Comparison of ENCODE assay signal across 11 cellular contexts in the genomic region with DNA sequence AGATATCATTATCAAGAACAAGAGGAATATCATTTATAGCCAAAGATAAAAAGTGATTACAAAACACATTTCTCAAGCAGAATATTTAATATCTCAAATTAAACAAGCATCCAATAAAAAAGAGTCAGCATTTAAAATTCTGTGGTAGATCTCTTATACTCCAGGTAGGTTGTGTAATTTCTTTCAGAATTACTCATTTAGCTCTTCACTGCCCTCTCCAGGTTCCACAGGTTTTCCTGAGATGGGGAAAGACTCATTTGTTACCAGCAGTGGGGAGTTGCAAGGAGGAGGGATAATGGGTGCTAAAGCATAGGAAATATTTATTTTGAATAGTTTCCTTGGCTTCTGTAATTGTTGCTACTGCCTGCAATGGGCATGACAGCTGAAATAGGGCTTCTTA.
A peak's percentile ranks its signal among the peaks of the same experiment; 100 is the strongest.
DNase-seq lines count a peak whose midpoint lies in the region; ATAC-seq and TF ChIP-seq lines count a peak whose summit lies in the region.
"Had no signal": no experiment of that assay in that cellular context is flagged by ENCODE, and none has a peak within 500 bp of the region (broad histone marks: within the 10 kb centered on the region; RNA-seq: fewer than 3 reads in every experiment).

No MANE protein-coding gene starts in this region.

- peak overlapping the region in 1 of 2 donors; percentile 9 for H3K27ac ChIP-seq in breast epithelium
- no peak overlapping the region for H3K27ac ChIP-seq in RWPE2 (ENCODE audit: poor library complexity, severe bottlenecking)
- no peak overlapping the region for H3K27ac ChIP-seq in gastroesophageal sphincter

- TF ChIP-seq CTCF in MCF 10A (IDR thresholded peaks at IDR 0.05; ENCODE audit: unreplicated experiment) = peak; percentile 61
- TF ChIP-seq CTCF in breast epithelium (IDR thresholded peaks at IDR 0.05) = peak in 1 of 3 donors; percentile 28
- peak; percentile 87 for TF ChIP-seq CTCF in RWPE2 (IDR thresholded peaks at IDR 0.05; ENCODE audit: poor library complexity, severe bottlenecking)
- TF ChIP-seq CTCF in type B pancreatic cell (conservative IDR thresholded peaks at IDR 0.05) = peak; percentile 51
- no peak for TF ChIP-seq CTCF in gastroesophageal sphincter (IDR thresholded peaks at IDR 0.05)

- H3K27ac Mint-ChIP-seq in MCF 10A (ENCODE audit: low read depth, unreplicated experiment) (no peak overlapping the region), type B pancreatic cell (no peak overlapping the region)

- H3K9me3 Mint-ChIP-seq in MCF 10A (ENCODE audit: unreplicated experiment) (no peaks in the 10 kb centered on the region), type B pancreatic cell (no peaks in the 10 kb centered on the region)

- peak; percentile 58 for DNase-seq in MCF 10A (ENCODE audit: unreplicated experiment)
- DNase-seq in breast epithelium (ENCODE audit: low spot score in 2 of 2) = no peak
- DNase-seq in RWPE2 (ENCODE audit: low spot score) = no peak
- DNase-seq in glomerular visceral epithelial cell (ENCODE audit: extremely low spot score) = peak; percentile 50
- DNase-seq in type B pancreatic cell (ENCODE audit: extremely low spot score, unreplicated experiment) = no peak
- DNase-seq: activated T-cell treated with anti-CD3 and anti-CD28 coated beads for 4 hours; GF-D8; stimulated activated CD4-positive, alpha-beta T cell treated with anti-CD3 and anti-CD28 coated beads, Interleukin-15, amount 100 ng/mL, for 24 hours had no signal

- TF ChIP-seq POLR2A in breast epithelium (IDR thresholded peaks at IDR 0.05) (no peak), gastroesophageal sphincter (IDR thresholded peaks at IDR 0.05) (no peak)

- intact Hi-C loops in MCF 10A (cut with micrococcal nuclease) = loop anchor here (1.0 kb wide), 3 partner anchors 83 to 207 kb away; a partner anchor contains a TSS
- intact Hi-C loops in breast epithelium (cut with DNase I; ENCODE audit: low total_unique reads) = no loop called here

- no TSS peak for BruUV-seq in MCF 10A (replicated peaks; lab: Mats Ljungman, UMichigan)

- peak; percentile 79 for ATAC-seq in RWPE2 (ENCODE audit: low read depth)
- no peak for ATAC-seq in GM21737 (IDR thresholded peaks at IDR 0.05; ENCODE audit: unreplicated experiment)
- no peak for ATAC-seq in gastroesophageal sphincter
- ATAC-seq in HG02870 (IDR thresholded peaks at IDR 0.05; ENCODE audit: unreplicated experiment) = no peak

- H3K4me3 Mint-ChIP-seq in MCF 10A (ENCODE audit: unreplicated experiment) (no peak overlapping the region), type B pancreatic cell (no peak overlapping the region)

- H3K27me3 ChIP-seq in breast epithelium (no peaks in the 10 kb centered on the region), RWPE2 (ENCODE audit: insufficient read depth, poor library complexity, severe bottlenecking) (peaks cover 2% of the 10 kb centered on the region), gastroesophageal sphincter (peaks cover 11% of the 10 kb centered on the region)

- H3K27me3 Mint-ChIP-seq in MCF 10A (ENCODE audit: insufficient read depth, unreplicated experiment) (no peaks in the 10 kb centered on the region), type B pancreatic cell (peaks cover 4% of the 10 kb centered on the region)

- H3K36me3 Mint-ChIP-seq in MCF 10A (ENCODE audit: insufficient read depth, unreplicated experiment) = no peaks in the 10 kb centered on the region
- H3K36me3 Mint-ChIP-seq in type B pancreatic cell = no peaks in the 10 kb centered on the region

- H3K4me3 ChIP-seq in breast epithelium (no peak overlapping the region), RWPE2 (ENCODE audit: severe bottlenecking) (no peak overlapping the region), gastroesophageal sphincter (no peak overlapping the region)

- H3K9me3 ChIP-seq in breast epithelium (no peaks in the 10 kb centered on the region), RWPE2 (ENCODE audit: severe bottlenecking) (no peaks in the 10 kb centered on the region), gastroesophageal sphincter (peaks cover 0 to 20% (median 0%) of the 10 kb centered on the region in 3 donors)

- no peaks in the 10 kb centered on the region for H3K4me1 ChIP-seq in breast epithelium
- no peaks in the 10 kb centered on the region for H3K4me1 ChIP-seq in RWPE2 (ENCODE audit: insufficient read depth, poor library complexity, severe bottlenecking)
- H3K4me1 ChIP-seq in gastroesophageal sphincter = no peaks in the 10 kb centered on the region

- CTCF ChIA-PET in MCF 10A (lab: Yijun Ruan, JAX) = interaction anchor here (0.7 to 8.5 kb wide), 37 partner anchors 8 to 655 kb away, joined by 3 to 87 read pairs (median 5); a partner anchor contains a TSS

- no peaks in the 10 kb centered on the region for H3K4me1 Mint-ChIP-seq in MCF 10A (ENCODE audit: insufficient read depth, unreplicated experiment)
- peaks cover 3% of the 10 kb centered on the region for H3K4me1 Mint-ChIP-seq in type B pancreatic cell (ENCODE audit: unreplicated experiment)

- no peak for TF ChIP-seq EP300 in gastroesophageal sphincter (IDR thresholded peaks at IDR 0.05)

- POLR2A ChIA-PET in MCF 10A (lab: Yijun Ruan, JAX) = interaction anchor here (0.5 to 1.2 kb wide), 4 partner anchors 12 to 223 kb away, joined by 3 to 4 read pairs (median 4); no protein-coding TSS in a partner anchor

- H3K36me3 ChIP-seq in breast epithelium = no peaks in the 10 kb centered on the region
- H3K36me3 ChIP-seq in RWPE2 (ENCODE audit: low read depth) = no peaks in the 10 kb centered on the region
- no peaks in the 10 kb centered on the region for H3K36me3 ChIP-seq in gastroesophageal sphincter

Comparison
In these comparisons a context has a peak if more than half of its experiments do, and no peak if none do; other contexts are left out.
1. DNase-seq: peak in MCF 10A (single experiment) and glomerular visceral epithelial cell (single experiment); none in breast epithelium (0 of 2), RWPE2 (single experiment) and type B pancreatic cell (single experiment).
2. CTCF ChIP-seq: peak in MCF 10A (single experiment), RWPE2 (single experiment) and type B pancreatic cell (single experiment); none in gastroesophageal sphincter (0 of 4).